ENCODE assay signal across 1 cellular context in genomic region chr4:145535202-145535601, GRCh38.
A peak's percentile ranks its signal among the peaks of the same experiment; 100 is the strongest.
TF ChIP-seq lines count a peak whose summit lies in the region.

No MANE protein-coding gene starts in this region.

TF ChIP-seq in HepG2, 621 proteins besides CTCF, POLR2A, EP300 and RAD21:
- peak; percentile 60; the same call in 1 of the 2 replicates for TF ChIP-seq NFE2L2 (IDR thresholded peaks at IDR 0.05; ENCODE audit: low read length)
- no peak for TF ChIP-seq ZNF598 (CRISPR knock-in tag; IDR thresholded peaks at IDR 0.05; ENCODE audit: borderline replicate concordance)
- TF ChIP-seq SMARCE1 (IDR thresholded peaks at IDR 0.05; ENCODE audit: borderline replicate concordance), result no peak
- no peak for TF ChIP-seq TOE1 (CRISPR knock-in tag; IDR thresholded peaks at IDR 0.05)
- no peak for TF ChIP-seq ZBTB7A (CRISPR knock-in tag; IDR thresholded peaks at IDR 0.05)
- no peak for TF ChIP-seq ZNF775 (CRISPR knock-in tag; IDR thresholded peaks at IDR 0.05; ENCODE audit: borderline replicate concordance)
- no peak for TF ChIP-seq KDM4B (CRISPR knock-in tag; IDR thresholded peaks at IDR 0.05)
- TF ChIP-seq HNF1A (IDR thresholded peaks at IDR 0.05; ENCODE audit: low read depth), result no peak
- no peak for TF ChIP-seq HNF1A (CRISPR knock-in tag; IDR thresholded peaks at IDR 0.05; ENCODE audit: borderline replicate concordance)
- TF ChIP-seq SYNCRIP (IDR thresholded peaks at IDR 0.05; ENCODE audit: insufficient read depth, low read depth, low read length), result no peak
- TF ChIP-seq SETDB1 (CRISPR knock-in tag; IDR thresholded peaks at IDR 0.05; ENCODE audit: borderline replicate concordance), result no peak
- peak; percentile 75; the same call in 1 of the 2 replicates for TF ChIP-seq CEBPB (IDR thresholded peaks at IDR 0.05; ENCODE audit: borderline replicate concordance, low read depth, low read length)
- no peak for TF ChIP-seq CEBPZ (IDR thresholded peaks at IDR 0.05; ENCODE audit: low read length)
- no peak for TF ChIP-seq USF2 (IDR thresholded peaks at IDR 0.05; ENCODE audit: low read depth, low read length)
- TF ChIP-seq USF2 (CRISPR knock-in tag; IDR thresholded peaks at IDR 0.05; ENCODE audit: borderline replicate concordance), result no peak
- no peak for TF ChIP-seq HIC2 (CRISPR knock-in tag; IDR thresholded peaks at IDR 0.05; ENCODE audit: low read depth)
- TF ChIP-seq ZNF567 (CRISPR knock-in tag; IDR thresholded peaks at IDR 0.05; ENCODE audit: borderline replicate concordance), result no peak
